18 cellular contexts compared by ENCODE assay signal in genomic region chrX:39308126-39308525, GRCh38.
DNase-seq lines count a peak whose midpoint lies in the region; ATAC-seq, FAIRE-seq and TF ChIP-seq lines count a peak whose summit lies in the region.
"Had no signal": no experiment of that assay in that cellular context is flagged by ENCODE, and none has a peak within 500 bp of the region (broad histone marks: within the 10 kb centered on the region; RNA-seq: fewer than 3 reads in every experiment).

No MANE protein-coding gene starts in this region.

- no peaks in the 10 kb centered on the region for H3K9me3 ChIP-seq in HEK293 (ENCODE audit: control insufficient read depth, insufficient read depth, low read depth, low read length)
- no peaks in the 10 kb centered on the region for H3K9me3 ChIP-seq in K562 (replicated peaks; ENCODE audit: control insufficient read depth, insufficient read depth, low read depth, low read length)
- H3K9me3 ChIP-seq: testis had no signal

- no TSS peak for BruUV-seq in K562 (replicated peaks; lab: Mats Ljungman, UMichigan)

- peaks cover 70% of the 10 kb centered on the region for H3K4me1 Mint-ChIP-seq in activated T-cell treated with anti-CD3 and anti-CD28 coated beads, Interleukin-2, amount 50 U/mL, for 72 hours (ENCODE audit: low read depth)

- H3K36me3 ChIP-seq in HEK293 (ENCODE audit: control insufficient read depth in 2 of 2, insufficient read depth in 1 of 2, low read length in 2 of 2) (no peaks in the 10 kb centered on the region), K562 (ENCODE audit: control insufficient read depth, insufficient read depth, low read length) (no peaks in the 10 kb centered on the region)

- no peak for TF ChIP-seq EP300 in K562 (IDR thresholded peaks at IDR 0.05; ENCODE audit: low read length)

- H3K4me2 ChIP-seq in K562 (ENCODE audit: insufficient read depth, low read length) = no peak overlapping the region

- H3K4me3 ChIP-seq in HEK293 (ENCODE audit: low read depth, low read length) = no peak overlapping the region
- no peak overlapping the region for H3K4me3 ChIP-seq in K562
- H3K4me3 ChIP-seq: testis had no signal

- DNase-seq in activated T-cell treated with anti-CD3 and anti-CD28 coated beads, Interleukin-2, amount 50 U/mL, for 72 hours = no peak
- DNase-seq in activated T-cell treated with anti-CD3 and anti-CD28 coated beads, Interleukin-2, amount 50 U/mL, for 1 hour = no peak
- DNase-seq in K562 (ENCODE audit: extremely low read depth in 1 of 4, low spot score in 3 of 4) (peak in 1 of 4 experiments; percentile 7), pulmonary artery endothelial cell (ENCODE audit: low read depth, low spot score) (peak; percentile 40), posterior cingulate gyrus (no peak)
- DNase-seq: activated CD4-positive, CD25-positive, alpha-beta regulatory T cell treated with anti-CD3 and anti-CD28 coated beads, Interleukin-2, amount 50 U/mL, for 72 hours; activated T-cell treated with anti-CD3 and anti-CD28 coated beads for 4 hours; COR-L47; foreskin keratinocyte; NCI-H146; NCI-H226; occipital lobe; T-helper 9 cell; testis had no signal

- H3K4me1 ChIP-seq in HEK293 (ENCODE audit: control insufficient read depth, insufficient read depth, low read length) = peaks cover 7% of the 10 kb centered on the region
- no peaks in the 10 kb centered on the region; a peak in 1 of 5 replicates for H3K4me1 ChIP-seq in K562 (replicated peaks in 1 of 2; ENCODE audit: control insufficient read depth in 2 of 2, insufficient read depth in 2 of 2, low read length in 2 of 2)
- H3K4me1 ChIP-seq: foreskin keratinocyte, testis had no signal

- 0 out of 2 replicates have a peak overlapping the region, but pooled peaks have one; percentile 9 for H3K27ac ChIP-seq in HEK293 (ENCODE audit: extremely low read depth, low read depth, low read length)
- H3K27ac ChIP-seq in K562 (ENCODE audit: extremely low read depth, low read depth, low read length) = no peak overlapping the region
- H3K27ac ChIP-seq: foreskin keratinocyte, testis had no signal

- H3K4me3 Mint-ChIP-seq in activated T-cell treated with anti-CD3 and anti-CD28 coated beads, Interleukin-2, amount 50 U/mL, for 72 hours = peak overlapping the region in 1 of 2 donors; percentile 65

- ATAC-seq in activated T-cell treated with anti-CD3 and anti-CD28 coated beads, Interleukin-2, amount 50 U/mL, for 72 hours (replicated peaks in 1 of 2) = no peak
- ATAC-seq in K562 = no peak
- ATAC-seq in HG03095 (IDR thresholded peaks at IDR 0.05; ENCODE audit: unreplicated experiment) = no peak
- ATAC-seq in GM21367 (IDR thresholded peaks at IDR 0.05; ENCODE audit: unreplicated experiment) = no peak
- ATAC-seq: foreskin keratinocyte, left lobe of liver had no signal

- no peaks in the 10 kb centered on the region for H3K27me3 Mint-ChIP-seq in activated T-cell treated with anti-CD3 and anti-CD28 coated beads, Interleukin-2, amount 50 U/mL, for 72 hours (ENCODE audit: low read depth)

- in situ Hi-C loops in K562 (cut with MboI) = no loop called here

- H3K27ac Mint-ChIP-seq in activated T-cell treated with anti-CD3 and anti-CD28 coated beads, Interleukin-2, amount 50 U/mL, for 72 hours = peak overlapping the region; percentile 100

- intact Hi-C loops in K562 (cut with micrococcal nuclease) = no loop called here
- intact Hi-C loops in posterior cingulate gyrus (cut with DNase I) = no loop called here

- no peak for TF ChIP-seq POLR2A in K562 (conservative IDR thresholded peaks at IDR 0.05)

- no peaks in the 10 kb centered on the region for H4K20me1 ChIP-seq in K562 (replicated peaks; ENCODE audit: control insufficient read depth, insufficient read depth, low read length)

- WGBS in K562 (ENCODE audit: insufficient coverage, low coverage, missing lambda C conversion rate) = 13% methylated on average over 1 of the region's 1 CpG

- CTCF ChIA-PET in HEK293 (lab: Yijun Ruan, JAX) (interaction anchor here (0.8 to 0.9 kb wide), 2 partner anchors 46 to 540 kb away, joined by 3 read pairs; no protein-coding TSS in a partner anchor), K562 (lab: Yijun Ruan, JAX; ENCODE audit: low intra/inter-chr PET ratio) (no interaction called here)

- H3K27me3 ChIP-seq in K562 (ENCODE audit: control insufficient read depth in 2 of 2, insufficient read depth in 2 of 2, low read length in 2 of 2) = no peaks in the 10 kb centered on the region; a peak in 1 of 5 replicates
- H3K27me3 ChIP-seq: foreskin keratinocyte, testis had no signal

- TF ChIP-seq RAD21 in K562 (CRISPR knock-in tag; conservative IDR thresholded peaks at IDR 0.05 in 1 of 2, IDR thresholded peaks at IDR 0.05 in 1 of 2) = no peak

- H3K9me1 ChIP-seq in K562 (ENCODE audit: control insufficient read depth, insufficient read depth, low read length) = no peaks in the 10 kb centered on the region

- no peak overlapping the region for H3K9ac ChIP-seq in K562 (ENCODE audit: insufficient read depth in 1 of 2, low read depth in 2 of 2, low read length in 2 of 2)

- peaks cover 4 to 11% of the 10 kb centered on the region in 2 donors for H3K9me3 Mint-ChIP-seq in activated T-cell treated with anti-CD3 and anti-CD28 coated beads, Interleukin-2, amount 50 U/mL, for 72 hours

- FAIRE-seq in K562 (lab: Jason Lieb, UNC) = no peak

- POLR2A ChIA-PET in HEK293 (lab: Yijun Ruan, JAX) = no interaction called here
- POLR2A ChIA-PET in K562 (lab: Yijun Ruan, JAX) = no interaction called here

- TF ChIP-seq CTCF in HEK293 (tag by site-specific recombination; IDR thresholded peaks at IDR 0.05) = no peak
- TF ChIP-seq CTCF in K562 (IDR thresholded peaks at IDR 0.05 in 2 of 3, conservative IDR thresholded peaks at IDR 0.05 in 1 of 3; ENCODE audit: insufficient read depth in 2 of 3, low read depth in 1 of 3, low read length in 3 of 3) = no peak

- H3K79me2 ChIP-seq in K562 (ENCODE audit: control insufficient read depth, insufficient read depth, low read length) = no peaks in the 10 kb centered on the region

- H2AFZ ChIP-seq in K562 (ENCODE audit: low read depth, low read length) = no peak overlapping the region

- peaks cover 35 to 56% of the 10 kb centered on the region in 2 donors for H3K36me3 Mint-ChIP-seq in activated T-cell treated with anti-CD3 and anti-CD28 coated beads, Interleukin-2, amount 50 U/mL, for 72 hours (ENCODE audit: insufficient read depth in 2 of 2)

TF ChIP-seq in HEK293, 187 proteins besides CTCF, POLR2A, EP300 and RAD21 (continues in another document):
- TF ChIP-seq ZNF433 (tag by site-specific recombination; IDR thresholded peaks at IDR 0.05; ENCODE audit: low read depth) = no peak
- no peak for TF ChIP-seq ZNF660 (tag by site-specific recombination; IDR thresholded peaks at IDR 0.05)
- TF ChIP-seq ZNF37A (tag by site-specific recombination; IDR thresholded peaks at IDR 0.05) = 0 out of 2 replicates have a peak, but pooled peaks have one; percentile 49
- no peak for TF ChIP-seq ZNF791 (tag by site-specific recombination; IDR thresholded peaks at IDR 0.05)
- TF ChIP-seq OSR2 (tag by site-specific recombination; IDR thresholded peaks at IDR 0.05) = peak; percentile 54
- TF ChIP-seq WT1 (tag by site-specific recombination; IDR thresholded peaks at IDR 0.05) = no peak
- TF ChIP-seq ZNF223 (tag by site-specific recombination; IDR thresholded peaks at IDR 0.05) = no peak
- 0 out of 2 replicates have a peak, but pooled peaks have one; percentile 19 for TF ChIP-seq ZNF398 (tag by site-specific recombination; IDR thresholded peaks at IDR 0.05)
- no peak for TF ChIP-seq MEIS1 (CRISPR knock-in tag; IDR thresholded peaks at IDR 0.05; ENCODE audit: borderline replicate concordance)

TF ChIP-seq in K562, 482 proteins besides CTCF, POLR2A, EP300 and RAD21:
- TF ChIP-seq JUND (IDR thresholded peaks at IDR 0.05; ENCODE audit: borderline replicate concordance, low read depth, low read length) (0 out of 2 replicates have a peak, but pooled peaks have one; percentile 7), JUND (tag; IDR thresholded peaks at IDR 0.05; ENCODE audit: borderline replicate concordance, low read depth, low read length) (no peak), NFIC (IDR thresholded peaks at IDR 0.05) (0 out of 2 replicates have a peak, but pooled peaks have one; percentile 28), FOSL1 (tag; conservative IDR thresholded peaks at IDR 0.05) (peak; percentile 54), GABPB1 (CRISPR knock-in tag; IDR thresholded peaks at IDR 0.05) (no peak)
- TF ChIP-seq, protein P1, sequence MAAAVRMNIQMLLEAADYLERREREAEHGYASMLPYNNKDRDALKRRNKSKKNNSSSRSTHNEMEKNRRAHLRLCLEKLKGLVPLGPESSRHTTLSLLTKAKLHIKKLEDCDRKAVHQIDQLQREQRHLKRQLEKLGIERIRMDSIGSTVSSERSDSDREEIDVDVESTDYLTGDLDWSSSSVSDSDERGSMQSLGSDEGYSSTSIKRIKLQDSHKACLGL (CRISPR knock-in tag; IDR thresholded peaks at IDR 0.05; ENCODE audit: borderline replicate concordance, poor library complexity, severe bottlenecking) = no peak
